Comparison of ENCODE assay signal across 23 cellular contexts in the genomic region with DNA sequence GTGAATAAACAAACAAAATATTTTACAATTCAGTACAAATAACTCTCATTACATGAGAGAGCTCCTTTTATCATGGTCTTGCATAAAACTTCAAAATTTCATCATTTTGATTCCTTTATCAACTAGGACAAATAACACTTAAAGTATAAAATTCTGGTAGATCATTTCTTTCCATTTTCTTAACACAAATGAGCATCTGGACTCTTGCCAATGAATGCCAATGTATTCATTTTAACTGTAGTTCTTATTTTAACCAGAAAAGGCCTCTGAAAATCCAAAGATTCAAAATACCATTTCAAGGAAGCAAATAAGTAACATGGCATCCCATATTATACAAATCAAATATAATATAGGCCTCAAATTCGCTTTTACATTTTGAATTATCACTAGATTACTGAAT. TPM values are rescaled to one million over a fixed set of nuclear protein-coding genes. Genes with fewer than 3 reads are reported as not detected.
DNase-seq lines count a peak whose midpoint lies in the region; ATAC-seq and TF ChIP-seq lines count a peak whose summit lies in the region.
"Had no signal": no experiment of that assay in that cellular context is flagged by ENCODE, and none has a peak within 500 bp of the region (broad histone marks: within the 10 kb centered on the region; RNA-seq: fewer than 3 reads in every experiment).

No MANE protein-coding gene starts in this region.

- H3K36me3 Mint-ChIP-seq in brain = no peaks in the 10 kb centered on the region
- H3K36me3 Mint-ChIP-seq in stimulated activated effector memory CD8-positive, alpha-beta T cell treated with anti-CD3 and anti-CD28 coated beads, Interleukin-12 subunit alpha, Interleukin-12 subunit beta, amount 100 ng/mL, for 72 hours = peaks cover under 1% of the 10 kb centered on the region
- no peaks in the 10 kb centered on the region for H3K36me3 Mint-ChIP-seq in naive thymus-derived CD8-positive, alpha-beta T cell
- no peaks in the 10 kb centered on the region for H3K36me3 Mint-ChIP-seq in T-helper 17 cell (ENCODE audit: low read depth)
- H3K36me3 Mint-ChIP-seq: IgD-negative memory B cell had no signal

- no peak for TF ChIP-seq CTCF in brain (conservative IDR thresholded peaks at IDR 0.05)

- ATAC-seq in stimulated activated effector memory CD8-positive, alpha-beta T cell treated with anti-CD3 and anti-CD28 coated beads, Interleukin-12 subunit alpha, Interleukin-12 subunit beta, amount 100 ng/mL, for 72 hours = no peak
- ATAC-seq in naive thymus-derived CD8-positive, alpha-beta T cell = no peak
- no peak for ATAC-seq in T-helper 17 cell
- ATAC-seq: GM12878, HCT116, HepG2 had no signal

- H3K27me3 Mint-ChIP-seq in brain (peaks cover 24% of the 10 kb centered on the region), T-helper 17 cell (peaks cover 37% of the 10 kb centered on the region)
- peaks cover 22 to 59% (median 29%) of the 10 kb centered on the region in 5 donors for H3K27me3 Mint-ChIP-seq in naive thymus-derived CD8-positive, alpha-beta T cell

- H3K4me1 Mint-ChIP-seq in brain (peaks cover 75% of the 10 kb centered on the region), T-helper 17 cell (peaks cover 2% of the 10 kb centered on the region)
- H3K4me1 Mint-ChIP-seq in stimulated activated effector memory CD8-positive, alpha-beta T cell treated with anti-CD3 and anti-CD28 coated beads, Interleukin-12 subunit alpha, Interleukin-12 subunit beta, amount 100 ng/mL, for 72 hours = no peaks in the 10 kb centered on the region
- H3K4me1 Mint-ChIP-seq in naive thymus-derived CD8-positive, alpha-beta T cell = peaks cover 4 to 17% (median 10%) of the 10 kb centered on the region in 4 donors

- in situ Hi-C loops in ACHN (cut with HindIII; ENCODE audit: low pct_ligation_motif_present, low pct_unique_long_range_greater_than_20kb, low sequenced_read_pairs) = no loop called here

- peak overlapping the region in 4 of 5 experiments; percentile 45 to 97 (median 91) for H3K4me3 Mint-ChIP-seq in brain
- H3K4me3 Mint-ChIP-seq in stimulated activated effector memory CD8-positive, alpha-beta T cell treated with anti-CD3 and anti-CD28 coated beads, Interleukin-12 subunit alpha, Interleukin-12 subunit beta, amount 100 ng/mL, for 72 hours = no peak overlapping the region
- H3K4me3 Mint-ChIP-seq in naive thymus-derived CD8-positive, alpha-beta T cell = no peak overlapping the region
- no peak overlapping the region for H3K4me3 Mint-ChIP-seq in T-helper 17 cell
- H3K4me3 Mint-ChIP-seq: CD4-positive, alpha-beta T cell; HFFc6; IgD-negative memory B cell had no signal

- DNase-seq in ACHN (peak; percentile 15), inferior parietal cortex (ENCODE audit: extremely low spot score) (peak; percentile 27), superior temporal gyrus (ENCODE audit: extremely low spot score) (peak; percentile 57), T-helper 17 cell (no peak)
- DNase-seq in stimulated activated effector memory CD8-positive, alpha-beta T cell treated with anti-CD3 and anti-CD28 coated beads, Interleukin-12 subunit alpha, Interleukin-12 subunit beta, amount 100 ng/mL, for 72 hours (ENCODE audit: low spot score in 2 of 2) = no peak
- DNase-seq in naive thymus-derived CD8-positive, alpha-beta T cell = no peak
- DNase-seq: AML-193; Caco-2; CD4-positive, alpha-beta T cell; DMS53; DND-41; EL; GOT3; H7; HFFc6 had no signal

- peaks cover 0 to 9% (median 0%) of the 10 kb centered on the region in 5 experiments for H3K9me3 Mint-ChIP-seq in brain
- H3K9me3 Mint-ChIP-seq in stimulated activated effector memory CD8-positive, alpha-beta T cell treated with anti-CD3 and anti-CD28 coated beads, Interleukin-12 subunit alpha, Interleukin-12 subunit beta, amount 100 ng/mL, for 72 hours = no peaks in the 10 kb centered on the region
- H3K9me3 Mint-ChIP-seq in naive thymus-derived CD8-positive, alpha-beta T cell = peaks cover 0 to 2% (median 0%) of the 10 kb centered on the region in 9 donors
- H3K9me3 Mint-ChIP-seq: CD4-positive, alpha-beta T cell; HFFc6 had no signal

- POLR2A ChIA-PET in naive thymus-derived CD8-positive, alpha-beta T cell (lab: Charles Lee) = no interaction called here

- H3K27ac Mint-ChIP-seq in brain (peak overlapping the region in 4 of 5 experiments; percentile 95 to 100 (median 100)), T-helper 17 cell (no peak overlapping the region)
- no peak overlapping the region for H3K27ac Mint-ChIP-seq in stimulated activated effector memory CD8-positive, alpha-beta T cell treated with anti-CD3 and anti-CD28 coated beads, Interleukin-12 subunit alpha, Interleukin-12 subunit beta, amount 100 ng/mL, for 72 hours
- no peak overlapping the region for H3K27ac Mint-ChIP-seq in naive thymus-derived CD8-positive, alpha-beta T cell
- H3K27ac Mint-ChIP-seq: CD4-positive, alpha-beta T cell; HFFc6; IgD-negative memory B cell had no signal

- H3K9me3 ChIP-seq in T-helper 17 cell (ENCODE audit: control insufficient read depth, low read length, poor library complexity, severe bottlenecking) = no peaks in the 10 kb centered on the region
- H3K9me3 ChIP-seq: Caco-2 had no signal

RNA-seq across cellular contexts. Expression of a gene that starts 13.8 kb away (rescaled TPM):
- 23.8 TPM for polyA plus RNA-seq in brain (ENCODE audit: insufficient read depth, low read depth, low replicate concordance)
- not detected for total RNA-seq in naive thymus-derived CD8-positive, alpha-beta T cell
- polyA plus RNA-seq in naive thymus-derived CD8-positive, alpha-beta T cell = not detected
- not detected for total RNA-seq in T-helper 17 cell
- total RNA-seq: A172; Caco-2; CD4-positive, alpha-beta T cell; G401; GM12878; H7; HepG2; HFFc6 had no signal
- polyA plus RNA-seq: BJ, GM12878, HepG2, IgD-negative memory B cell had no signal

Comparison
In these comparisons a context has a peak if more than half of its experiments do, and no peak if none do; other contexts are left out.
1. DNase-seq: peak in ACHN (single experiment), inferior parietal cortex (single experiment) and superior temporal gyrus (single experiment); none in stimulated activated effector memory CD8-positive, alpha-beta T cell treated with anti-CD3 and anti-CD28 coated beads, Interleukin-12 subunit alpha, Interleukin-12 subunit beta, amount 100 ng/mL, for 72 hours (0 of 2), naive thymus-derived CD8-positive, alpha-beta T cell (0 of 10) and T-helper 17 cell (0 of 3).
2. H3K27ac Mint-ChIP-seq: peak in brain (4 of 5); none in stimulated activated effector memory CD8-positive, alpha-beta T cell treated with anti-CD3 and anti-CD28 coated beads, Interleukin-12 subunit alpha, Interleukin-12 subunit beta, amount 100 ng/mL, for 72 hours (single experiment), naive thymus-derived CD8-positive, alpha-beta T cell (0 of 10) and T-helper 17 cell (single experiment).
3. H3K4me3 Mint-ChIP-seq: peak in brain (4 of 5); none in stimulated activated effector memory CD8-positive, alpha-beta T cell treated with anti-CD3 and anti-CD28 coated beads, Interleukin-12 subunit alpha, Interleukin-12 subunit beta, amount 100 ng/mL, for 72 hours (single experiment), naive thymus-derived CD8-positive, alpha-beta T cell (0 of 10) and T-helper 17 cell (single experiment).